21 cellular contexts compared by ENCODE assay signal in the genomic region with DNA sequence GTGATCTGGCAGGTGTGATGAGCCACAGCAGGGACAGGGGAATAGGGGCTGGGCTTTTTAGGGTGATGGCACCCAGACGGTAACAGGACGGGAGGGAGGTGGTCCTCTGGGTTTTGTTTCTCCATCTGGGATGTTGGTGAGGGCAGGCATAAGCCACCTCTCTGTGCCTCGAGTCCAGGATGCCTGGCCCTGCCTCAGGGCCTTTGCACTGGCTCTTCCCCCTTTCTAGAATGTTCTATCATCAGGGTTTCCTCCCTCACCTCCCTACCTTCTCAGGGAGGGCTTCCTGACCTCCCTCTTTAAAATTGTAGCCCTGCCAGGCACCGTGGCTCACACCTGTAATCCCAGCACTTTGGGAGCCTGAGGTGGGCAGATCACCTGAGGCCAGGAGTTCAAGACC. TPM values are rescaled to one million over a fixed set of nuclear protein-coding genes. Genes with fewer than 3 reads are reported as not detected.
DNase-seq lines count a peak whose midpoint lies in the region; ATAC-seq, FAIRE-seq and TF ChIP-seq lines count a peak whose summit lies in the region.
"Had no signal": no experiment of that assay in that cellular context is flagged by ENCODE, and none has a peak within 500 bp of the region (broad histone marks: within the 10 kb centered on the region; RNA-seq: fewer than 3 reads in every experiment).

No MANE protein-coding gene starts in this region.

- H2AFZ ChIP-seq in K562 (ENCODE audit: low read depth, low read length), result no peak overlapping the region
- H2AFZ ChIP-seq: GM23338 had no signal

- ATAC-seq in K562 (no peak), naive B cell (ENCODE audit: low read depth in 2 of 2) (no peak)
- ATAC-seq: GM23338 had no signal

- DNase-seq in K562 (ENCODE audit: extremely low read depth in 1 of 4, low spot score in 3 of 4), result no peak
- no peak for DNase-seq in naive B cell
- no peak for DNase-seq in C1 segment of cervical spinal cord (lab: John Stamatoyannopoulos, UW)
- no peak for DNase-seq in hippocampal formation (lab: John Stamatoyannopoulos, UW)
- no peak for DNase-seq in substantia nigra (lab: John Stamatoyannopoulos, UW)
- DNase-seq: COR-L47, DMS 273 treated with DMSO at 0.1 percent for 48 hours, DND-41, HCEC 1CT, KBM-7, NCI-H1105 treated with DMSO at 0.1 percent for 48 hours, NCI-H1694, NCI-H2081 treated with DMSO at 0.1 percent for 48 hours, NCI-H446 treated with DMSO at 0.1 percent for 48 hours, NCI-H774, SHP77 had no signal

- H4K20me1 ChIP-seq in BLaER1 (peaks cover 97% of the 10 kb centered on the region), DOHH2 (ENCODE audit: control insufficient read depth, insufficient read depth, low read depth, low read length) (peaks cover 4% of the 10 kb centered on the region; the same call in 1 of the 2 replicates), K562 (replicated peaks; ENCODE audit: control insufficient read depth, insufficient read depth, low read length) (no peaks in the 10 kb centered on the region)

- H3K4me2 ChIP-seq in BLaER1 (peak overlapping the region; percentile 93), DOHH2 (ENCODE audit: low read length) (peak overlapping the region; percentile 48), K562 (ENCODE audit: insufficient read depth, low read length) (no peak overlapping the region)
- H3K4me2 ChIP-seq: GM23338 had no signal

- 20% methylated on average over 4 of the region's 4 CpGs for WGBS in K562 (ENCODE audit: insufficient coverage, low coverage, missing lambda C conversion rate)

- H3K27me3 Mint-ChIP-seq in naive B cell, result no peaks in the 10 kb centered on the region

- H3K36me3 ChIP-seq in BLaER1 (peaks cover 29% of the 10 kb centered on the region), DOHH2 (ENCODE audit: control insufficient read depth, low read length) (no peaks in the 10 kb centered on the region), K562 (ENCODE audit: control insufficient read depth, insufficient read depth, low read length) (no peaks in the 10 kb centered on the region)

- no peak for TF ChIP-seq POLR2A in K562 (conservative IDR thresholded peaks at IDR 0.05)

- TF ChIP-seq RAD21 in K562 (CRISPR knock-in tag; conservative IDR thresholded peaks at IDR 0.05 in 1 of 2, IDR thresholded peaks at IDR 0.05 in 1 of 2), result no peak

- TF ChIP-seq CTCF in DOHH2 (IDR thresholded peaks at IDR 0.05; ENCODE audit: low read depth, low read length, poor library complexity, severe bottlenecking) (no peak), K562 (IDR thresholded peaks at IDR 0.05 in 2 of 3, conservative IDR thresholded peaks at IDR 0.05 in 1 of 3; ENCODE audit: insufficient read depth in 2 of 3, low read depth in 1 of 3, low read length in 3 of 3) (no peak)

- H3K9ac ChIP-seq in BLaER1, result peak overlapping the region; percentile 45; the same call in 1 of the 2 replicates
- peak overlapping the region in 1 of 2 experiments; percentile 74; a peak in 2 of 4 replicates for H3K9ac ChIP-seq in K562 (ENCODE audit: insufficient read depth in 1 of 2, low read depth in 2 of 2, low read length in 2 of 2)

- intact Hi-C loops in K562 (cut with micrococcal nuclease), result no loop called here

- peaks cover 29% of the 10 kb centered on the region for H3K79me2 ChIP-seq in DOHH2 (ENCODE audit: control insufficient read depth, low read length)
- H3K79me2 ChIP-seq in K562 (ENCODE audit: control insufficient read depth, insufficient read depth, low read length), result no peaks in the 10 kb centered on the region

- no peaks in the 10 kb centered on the region for H3K9me3 Mint-ChIP-seq in naive B cell
- H3K9me3 Mint-ChIP-seq: GM23338 had no signal

- peak overlapping the region in 2 of 8 donors; percentile 5 to 29 for H3K4me3 Mint-ChIP-seq in naive B cell
- H3K4me3 Mint-ChIP-seq: GM23338 had no signal

- no peaks in the 10 kb centered on the region for H3K9me1 ChIP-seq in K562 (ENCODE audit: control insufficient read depth, insufficient read depth, low read length)

- peaks cover 0 to 23% of the 10 kb centered on the region in 2 donors for H3K36me3 Mint-ChIP-seq in naive B cell

- no peak for TF ChIP-seq EP300 in K562 (IDR thresholded peaks at IDR 0.05; ENCODE audit: low read length)

- H3K4me1 ChIP-seq in BLaER1 (peaks cover 64% of the 10 kb centered on the region), DOHH2 (ENCODE audit: control insufficient read depth, low read length) (peaks cover 38% of the 10 kb centered on the region), K562 (replicated peaks in 1 of 2; ENCODE audit: control insufficient read depth in 2 of 2, insufficient read depth in 2 of 2, low read length in 2 of 2) (peaks cover 3 to 18% of the 10 kb centered on the region in 2 experiments; a peak in 4 of 5 replicates)

- peaks cover 10% of the 10 kb centered on the region; the same call in 1 of the 2 replicates for H3F3A ChIP-seq in DOHH2 (ENCODE audit: control insufficient read depth, insufficient read depth)

- no peak for FAIRE-seq in K562 (lab: Jason Lieb, UNC)
- FAIRE-seq: G401.6 had no signal

- peaks cover 38 to 74% (median 62%) of the 10 kb centered on the region in 3 donors for H3K4me1 Mint-ChIP-seq in naive B cell

- H3K27me3 ChIP-seq in BLaER1, result no peaks in the 10 kb centered on the region
- H3K27me3 ChIP-seq in DOHH2 (ENCODE audit: control insufficient read depth, low read length), result no peaks in the 10 kb centered on the region
- H3K27me3 ChIP-seq in K562 (ENCODE audit: control insufficient read depth in 2 of 2, insufficient read depth in 2 of 2, low read length in 2 of 2), result peaks cover 4 to 7% of the 10 kb centered on the region in 2 experiments; a peak in 3 of 5 replicates

- H3K27ac ChIP-seq in BLaER1 (peak overlapping the region; percentile 67), DOHH2 (ENCODE audit: low read depth, low read length) (0 out of 2 replicates have a peak overlapping the region, but pooled peaks have one; percentile 44), K562 (ENCODE audit: extremely low read depth, low read depth, low read length) (no peak overlapping the region), substantia nigra (ENCODE audit: low read depth, low read length, poor library complexity, severe bottlenecking) (no peak overlapping the region)
- H3K27ac ChIP-seq: SK-N-MC had no signal

- CTCF ChIA-PET in K562 (lab: Yijun Ruan, JAX; ENCODE audit: low intra/inter-chr PET ratio), result no interaction called here

- peak overlapping the region in 4 of 6 donors; percentile 53 to 84 (median 81) for H3K27ac Mint-ChIP-seq in naive B cell
- H3K27ac Mint-ChIP-seq: GM23338 had no signal

- POLR2A ChIA-PET in K562 (lab: Yijun Ruan, JAX), result no interaction called here

- no peaks in the 10 kb centered on the region for H3K9me2 ChIP-seq in DOHH2 (replicated peaks; ENCODE audit: control insufficient read depth, low read length)

- in situ Hi-C loops in K562 (cut with MboI), result no loop called here

- no peak overlapping the region for H3K4me3 ChIP-seq in BLaER1
- H3K4me3 ChIP-seq in DOHH2 (ENCODE audit: low read length), result peak overlapping the region; percentile 51
- H3K4me3 ChIP-seq in K562, result no peak overlapping the region
- H3K4me3 ChIP-seq: GM23338, SK-N-MC had no signal

- H3K9me3 ChIP-seq in BLaER1, result no peaks in the 10 kb centered on the region
- H3K9me3 ChIP-seq in DOHH2 (ENCODE audit: control insufficient read depth, insufficient read depth, low read length), result no peaks in the 10 kb centered on the region
- H3K9me3 ChIP-seq in K562 (replicated peaks; ENCODE audit: control insufficient read depth, insufficient read depth, low read depth, low read length), result no peaks in the 10 kb centered on the region

- no TSS peak for BruUV-seq in K562 (replicated peaks; lab: Mats Ljungman, UMichigan)

TF ChIP-seq in K562, 482 proteins besides CTCF, POLR2A, EP300 and RAD21:
- TF ChIP-seq RBM25 (IDR thresholded peaks at IDR 0.05; ENCODE audit: low read depth, low read length, severe bottlenecking) (peak; percentile 47), CHCHD3 (CRISPR knock-in tag; IDR thresholded peaks at IDR 0.05) (no peak)
TF ChIP-seq in K562: peak in this region for 1.

RNA-seq across cellular contexts. Expression of gene CERS4, which starts 6.6 kb away (rescaled TPM):
- total RNA-seq in K562 (2011; cell fraction: chromatin; rRNA removed; ENCODE audit: low replicate concordance), result 5.9 and 13.8 TPM in 2 replicates
- total RNA-seq in K562 (2011; cell fraction: nucleolus; rRNA removed), result 7.5 and 9.3 TPM in 2 replicates
- 6.3 and 10.6 TPM in 2 replicates for total RNA-seq in K562 (2011; cell fraction: nucleoplasm; rRNA removed)
- total RNA-seq in K562 (2014; rRNA removed) (3.8 and 5.2 TPM in 2 replicates), K562 (2014; rRNA removed; fragmentation: Illumina TruSeq; extraction: Trizol) (1.1 and 1.4 TPM in 2 replicates), K562 (2015; rRNA removed; fragmentation: Illumina TruSeq; extraction: Trizol) (2.0 and 2.8 TPM in 2 replicates), K562 (2021) (3.7 and 3.8 TPM in 2 replicates)
- polyA plus RNA-seq in K562 (2011; rRNA removed) (4.4 and 7.4 TPM in 2 replicates), K562 (2014; fragmentation: Illumina TruSeq; extraction: Trizol) (1.3 and 3.1 TPM in 2 replicates), K562 (2014; fragmentation: Nextera tagmentation; extraction: Ambion mirVana) (under 1 TPM in 1 of 2 experiments, not detected in 1; 0.14 TPM), K562 (2014; rRNA removed) (4.3 and 5.6 TPM in 2 replicates), naive B cell (ENCODE audit: low read depth in 6 of 6) (10 to 100 TPM; 36.3 to 53.3 (median 43.7) TPM)
- 9.3 and 12.9 TPM in 2 replicates for polyA plus RNA-seq in K562 (2011; cell fraction: cytosol; rRNA removed)
- polyA plus RNA-seq in K562 (2011; cell fraction: nucleus; rRNA removed), result 9.5 and 10.7 TPM in 2 replicates
- polyA plus RNA-seq in K562 (2012), result 1.4 and 6.1 TPM in 2 replicates
- 3.0 and 5.3 TPM in 2 replicates for polyA minus RNA-seq in K562 (2011; rRNA and poly(A)+ RNA removed)
- 3.1 and 5.9 TPM in 2 replicates for polyA minus RNA-seq in K562 (2011; cell fraction: cytosol; rRNA and poly(A)+ RNA removed)
- 2.7 and 4.4 TPM in 2 replicates for polyA minus RNA-seq in K562 (2011; cell fraction: nucleus; rRNA and poly(A)+ RNA removed)

Comparison
In these comparisons a context has a peak if more than half of its experiments do, and no peak if none do; other contexts are left out.
1. H3K27ac ChIP-seq: peak in BLaER1 (single experiment) and DOHH2 (single experiment); none in K562 (single experiment) and substantia nigra (single experiment).